8 cellular contexts compared by ENCODE assay signal in genomic region chr17:50508573-50509460, GRCh38. TPM values are rescaled to one million over a fixed set of nuclear protein-coding genes. Genes with fewer than 3 reads are reported as not detected.
A peak's percentile ranks its signal among the peaks of the same experiment; 100 is the strongest.
DNase-seq lines count a peak whose midpoint lies in the region; ATAC-seq, FAIRE-seq and TF ChIP-seq lines count a peak whose summit lies in the region.

No MANE protein-coding gene starts in this region.

- H3K79me2 ChIP-seq in GM12878 (ENCODE audit: control insufficient read depth, insufficient read depth, low read length) = peaks cover 3% of the 10 kb centered on the region; the same call in 1 of the 2 replicates

- SMC1A ChIA-PET in GM12878 (lab: Charles Lee; ENCODE audit: uncharacterized antibody, unreplicated experiment) = interaction anchor here (1.5 kb wide), 1 partner anchor 8 kb away, joined by 5 read pairs; no protein-coding TSS in a partner anchor

- no peak for DNase-seq in T-helper 2 cell treated with Interferon-gamma antibody and Interleukin-4, amounts not matched to agents 5 μg/mL and 100 μg/mL, for 36 hours (ENCODE audit: low spot score)
- DNase-seq in T-helper 2 cell (no peak), GM12878 (ENCODE audit: low read depth, low spot score) (no peak), right lobe of liver (no peak), testis (no peak), RKO (ENCODE audit: low spot score) (no peak), GDM1 (lab: John Stamatoyannopoulos, UW) (no peak)

- BruUV-seq in GM12878 (replicated peaks; lab: Mats Ljungman, UMichigan) = TSS peak; percentile 60

- TF ChIP-seq POLR2A in GM12878 (IDR thresholded peaks at IDR 0.05; ENCODE audit: low read depth, low read length) (no peak), right lobe of liver (IDR thresholded peaks at IDR 0.05) (no peak), testis (IDR thresholded peaks at IDR 0.05) (no peak)

- peak overlapping the region; percentile 73 for H3K9ac ChIP-seq in GM12878 (ENCODE audit: control insufficient read depth, insufficient read depth, low read length)

- in situ Hi-C loops in GM12878 (cut with MboI) = no loop called here

- H3K36me3 Mint-ChIP-seq in T-helper 2 cell treated with Interferon-gamma antibody and Interleukin-4, amounts not matched to agents 5 μg/mL and 100 μg/mL, for 36 hours (ENCODE audit: low read depth) = peaks cover 3% of the 10 kb centered on the region

- peak overlapping the region; percentile 89 for H2AFZ ChIP-seq in GM12878 (ENCODE audit: control insufficient read depth, low read depth, low read length)

- FAIRE-seq in GM12878 (lab: Jason Lieb, UNC) = no peak

- RAD21 ChIA-PET in GM12878 (lab: Charles Lee; ENCODE audit: unreplicated experiment) = interaction anchor here (0.6 kb wide), 1 partner anchor 519 kb away, joined by 3 read pairs; no protein-coding TSS in a partner anchor

- H4K20me1 ChIP-seq in GM12878 (ENCODE audit: control insufficient read depth, insufficient read depth) = no peaks in the 10 kb centered on the region

- no peaks in the 10 kb centered on the region for H3K9me3 ChIP-seq in GM12878 (replicated peaks; ENCODE audit: control insufficient read depth, insufficient read depth, low read length)
- no peaks in the 10 kb centered on the region for H3K9me3 ChIP-seq in right lobe of liver
- H3K9me3 ChIP-seq in testis = no peaks in the 10 kb centered on the region

- ATAC-seq in GM12878 = peak; percentile 2; the same call in 2 of the 3 replicates
- peak in 1 of 4 donors; percentile 18 for ATAC-seq in right lobe of liver
- no peak for ATAC-seq in GM18858 (IDR thresholded peaks at IDR 0.05; ENCODE audit: unreplicated experiment)

- peak overlapping the region; percentile 92 for H3K27ac Mint-ChIP-seq in T-helper 2 cell treated with Interferon-gamma antibody and Interleukin-4, amounts not matched to agents 5 μg/mL and 100 μg/mL, for 36 hours

- H3K4me3 Mint-ChIP-seq in T-helper 2 cell treated with Interferon-gamma antibody and Interleukin-4, amounts not matched to agents 5 μg/mL and 100 μg/mL, for 36 hours = peak overlapping the region; percentile 95

- H3K9me3 Mint-ChIP-seq in T-helper 2 cell treated with Interferon-gamma antibody and Interleukin-4, amounts not matched to agents 5 μg/mL and 100 μg/mL, for 36 hours = no peaks in the 10 kb centered on the region

- H3K4me1 Mint-ChIP-seq in T-helper 2 cell treated with Interferon-gamma antibody and Interleukin-4, amounts not matched to agents 5 μg/mL and 100 μg/mL, for 36 hours (ENCODE audit: low read depth) = peaks cover 49% of the 10 kb centered on the region

- H3K27me3 ChIP-seq in GM12878 (replicated peaks in 1 of 2; ENCODE audit: control insufficient read depth in 2 of 2, insufficient read depth in 2 of 2, low read length in 1 of 2) (no peaks in the 10 kb centered on the region), right lobe of liver (no peaks in the 10 kb centered on the region), testis (no peaks in the 10 kb centered on the region)

- TF ChIP-seq RAD21 in GM12878 (IDR thresholded peaks at IDR 0.05; ENCODE audit: insufficient read depth, low read depth, low read length) = no peak

- H3K36me3 ChIP-seq in GM12878 (ENCODE audit: control insufficient read depth in 2 of 2, insufficient read depth in 2 of 2, low read length in 1 of 2) = no peaks in the 10 kb centered on the region
- no peaks in the 10 kb centered on the region for H3K36me3 ChIP-seq in right lobe of liver
- H3K36me3 ChIP-seq in testis (ENCODE audit: low read depth, missing control alignments) = no peaks in the 10 kb centered on the region

- H3K27ac ChIP-seq in GM12878 (ENCODE audit: control insufficient read depth, insufficient read depth) (peak overlapping the region; percentile 58), right lobe of liver (no peak overlapping the region), testis (peak overlapping the region; percentile 88 to 94)

- H3K27me3 Mint-ChIP-seq in T-helper 2 cell treated with Interferon-gamma antibody and Interleukin-4, amounts not matched to agents 5 μg/mL and 100 μg/mL, for 36 hours (ENCODE audit: low read depth) = no peaks in the 10 kb centered on the region

- H3K4me1 ChIP-seq in GM12878 (ENCODE audit: control insufficient read depth, insufficient read depth, low read length) (peaks cover 23% of the 10 kb centered on the region), right lobe of liver (peaks cover 0 to 4% (median 0%) of the 10 kb centered on the region in 4 donors), testis (peaks cover 34% of the 10 kb centered on the region)

- H3K4me2 ChIP-seq in GM12878 (ENCODE audit: control insufficient read depth, insufficient read depth) = peak overlapping the region; percentile 98

- TF ChIP-seq EP300 in GM12878 (IDR thresholded peaks at IDR 0.05; ENCODE audit: borderline replicate concordance in 1 of 2, control insufficient read depth in 1 of 2, low read depth in 2 of 2, low read length in 2 of 2) = no peak

- 13% methylated on average over 29 of the region's 32 CpGs for WGBS in GM12878 (ENCODE audit: insufficient coverage, insufficient replicate concordance, low lambda C conversion rate, missing lambda C conversion rate)
- 57% methylated on average over 19 of the region's 32 CpGs for WGBS in right lobe of liver (ENCODE audit: insufficient coverage, low coverage, low lambda C conversion rate, missing lambda C conversion rate)
- WGBS in testis, 2 donors = 38 to 57% methylated on average over 26 to 32 of the region's 32 CpGs

- H3K4me3 ChIP-seq in GM12878 (peak overlapping the region; percentile 74), right lobe of liver (peak overlapping the region; percentile 43 to 57 (median 49)), testis (peak overlapping the region; percentile 66 to 69)

- CTCF ChIA-PET in GM12878 (lab: Yijun Ruan, JAX) = interaction anchor here (1.4 to 5.2 kb wide), 4 partner anchors 8 to 339 kb away, joined by 3 to 25 read pairs (median 11); no protein-coding TSS in a partner anchor

- no peak for TF ChIP-seq CTCF in GM12878 (IDR thresholded peaks at IDR 0.05 in 2 of 3, conservative IDR thresholded peaks at IDR 0.05 in 1 of 3; ENCODE audit: control insufficient read depth in 2 of 3, extremely low read depth in 1 of 3, insufficient read depth in 1 of 3, low read depth in 3 of 3, low read length in 3 of 3)
- no peak for TF ChIP-seq CTCF in right lobe of liver (IDR thresholded peaks at IDR 0.05)
- TF ChIP-seq CTCF in testis (IDR thresholded peaks at IDR 0.05) = no peak

- POLR2A ChIA-PET in GM12878 (lab: Charles Lee) = interaction anchor here (0.6 to 1.4 kb wide), 2 partner anchors 112 to 456 kb away, joined by 3 to 4 read pairs; no protein-coding TSS in a partner anchor

- intact Hi-C loops in GM12878 (cut with micrococcal nuclease; ENCODE audit: unreplicated experiment) (no loop called here), right lobe of liver (cut with DNase I) (no loop called here), testis (cut with DNase I; ENCODE audit: low total_unique reads) (no loop called here)

RNA-seq across cellular contexts. Expression of gene MYCBPAP, which starts 0.6 kb away (rescaled TPM):
- 3.7 TPM in 2 replicates for total RNA-seq in GM12878 (2013; cell fraction: nucleolus; rRNA removed)
- total RNA-seq in GM12878 (2014; rRNA removed) = 1.9 and 2.4 TPM in 2 replicates
- 1.0 and 1.2 TPM in 2 replicates for total RNA-seq in GM12878 (2014; rRNA removed; fragmentation: Illumina TruSeq; extraction: Trizol)
- total RNA-seq in GM12878 (2021) = 2.4 TPM in 2 replicates
- 0.46 TPM for polyA plus RNA-seq in GM12878 (2011; ENCODE audit: low read depth)
- polyA plus RNA-seq in GM12878 (2011; rRNA removed) = 0.58 and 0.92 TPM in 2 replicates
- 0.35 and 0.51 TPM in 2 replicates for polyA plus RNA-seq in GM12878 (2011; cell fraction: cytosol; rRNA removed)
- polyA plus RNA-seq in GM12878 (2011; cell fraction: nucleus; rRNA removed) = 1.6 and 2.5 TPM in 2 replicates
- polyA plus RNA-seq in GM12878 (2012) = 0.85 and 1.00 TPM in 2 replicates
- polyA plus RNA-seq in GM12878 (2014; fragmentation: Illumina TruSeq; extraction: Trizol) = 1.3 and 2.8 TPM in 2 replicates
- polyA plus RNA-seq in GM12878 (2014; fragmentation: Nextera tagmentation; extraction: Ambion mirVana) = under 1 TPM; 0.23 to 0.27 TPM
- 2.3 and 2.7 TPM in 2 replicates for polyA plus RNA-seq in GM12878 (2014; rRNA removed)
- 1 to 10 TPM; 1.7 to 1.8 TPM for polyA plus RNA-seq in GM12878 (2016; fragmentation: Nextera tagmentation; extraction: Ambion mirVana)
- polyA minus RNA-seq in GM12878 (2011; rRNA and poly(A)+ RNA removed) = 0.57 and 0.66 TPM in 2 replicates
- not detected in 2 replicates for polyA minus RNA-seq in GM12878 (2011; cell fraction: cytosol; rRNA and poly(A)+ RNA removed)
- polyA minus RNA-seq in GM12878 (2011; cell fraction: nucleus; rRNA and poly(A)+ RNA removed) = 1.2 and 1.4 TPM in 2 replicates
- under 1 TPM in 1 of 6 experiments, not detected in 5; 0.51 TPM for total RNA-seq in right lobe of liver
- 10 to 100 TPM; 75.9 to 91.7 TPM for total RNA-seq in testis
- 315 TPM for polyA plus RNA-seq in testis (ENCODE audit: insufficient read depth, low read depth, low replicate concordance)

RNA-seq across cellular contexts. Expression of gene EPN3, which starts 23.7 kb away (rescaled TPM):
- total RNA-seq in GM12878 (2013; cell fraction: nucleolus; rRNA removed) = not detected in 2 replicates
- total RNA-seq in GM12878 (2014; rRNA removed) (not detected in 2 replicates), GM12878 (2014; rRNA removed; fragmentation: Illumina TruSeq; extraction: Trizol) (not detected in 2 replicates), GM12878 (2021) (not detected in 2 replicates), right lobe of liver (under 1 TPM in 2 of 6 experiments, not detected in 4; 0.06 to 0.27 TPM), testis (1 to 10 TPM; 4.9 to 6.3 TPM)
- not detected for polyA plus RNA-seq in GM12878 (2011; ENCODE audit: low read depth)
- polyA plus RNA-seq in GM12878 (2011; rRNA removed) (not detected in 2 replicates), GM12878 (2014; fragmentation: Illumina TruSeq; extraction: Trizol) (not detected in 2 replicates), GM12878 (2014; fragmentation: Nextera tagmentation; extraction: Ambion mirVana) (not detected), GM12878 (2014; rRNA removed) (not detected in 2 replicates), GM12878 (2016; fragmentation: Nextera tagmentation; extraction: Ambion mirVana) (under 1 TPM; 0.04 to 0.07 TPM), testis (ENCODE audit: insufficient read depth, low read depth, low replicate concordance) (6.3 TPM)
- not detected in 2 replicates for polyA plus RNA-seq in GM12878 (2011; cell fraction: cytosol; rRNA removed)
- polyA plus RNA-seq in GM12878 (2011; cell fraction: nucleus; rRNA removed) = not detected in 2 replicates
- 0.08 and 0.09 TPM in 2 replicates for polyA plus RNA-seq in GM12878 (2012)
- polyA minus RNA-seq in GM12878 (2011; rRNA and poly(A)+ RNA removed) = not detected in 2 replicates
- not detected in 2 replicates for polyA minus RNA-seq in GM12878 (2011; cell fraction: cytosol; rRNA and poly(A)+ RNA removed)
- polyA minus RNA-seq in GM12878 (2011; cell fraction: nucleus; rRNA and poly(A)+ RNA removed) = 0.10 and 0.12 TPM in 2 replicates

RNA-seq across cellular contexts. Expression of gene RSAD1, which starts 30.2 kb away (rescaled TPM):
- 52.3 and 57.1 TPM in 2 replicates for total RNA-seq in GM12878 (2013; cell fraction: nucleolus; rRNA removed)
- total RNA-seq in GM12878 (2014; rRNA removed) (16.4 and 22.0 TPM in 2 replicates), GM12878 (2014; rRNA removed; fragmentation: Illumina TruSeq; extraction: Trizol) (14.3 and 15.0 TPM in 2 replicates), GM12878 (2021) (24.2 and 26.5 TPM in 2 replicates), right lobe of liver (10 to 100 TPM; 17.9 to 26.6 (median 23.4) TPM), testis (10 to 100 TPM; 35.7 to 38.0 TPM)
- 11.1 TPM for polyA plus RNA-seq in GM12878 (2011; ENCODE audit: low read depth)
- polyA plus RNA-seq in GM12878 (2011; rRNA removed) (26.2 and 28.1 TPM in 2 replicates), GM12878 (2014; fragmentation: Illumina TruSeq; extraction: Trizol) (11.2 and 12.3 TPM in 2 replicates), GM12878 (2014; fragmentation: Nextera tagmentation; extraction: Ambion mirVana) (1 to 10 TPM; 2.5 to 6.2 TPM), GM12878 (2014; rRNA removed) (26.7 and 27.6 TPM in 2 replicates), GM12878 (2016; fragmentation: Nextera tagmentation; extraction: Ambion mirVana) (10 to 100 TPM; 23.1 to 28.1 TPM), testis (ENCODE audit: insufficient read depth, low read depth, low replicate concordance) (25.3 TPM)
- 23.3 and 32.5 TPM in 2 replicates for polyA plus RNA-seq in GM12878 (2011; cell fraction: cytosol; rRNA removed)
- 92.4 and 125 TPM in 2 replicates for polyA plus RNA-seq in GM12878 (2011; cell fraction: nucleus; rRNA removed)
- polyA plus RNA-seq in GM12878 (2012) = 13.2 and 16.5 TPM in 2 replicates
- polyA minus RNA-seq in GM12878 (2011; rRNA and poly(A)+ RNA removed) = 20.1 and 27.7 TPM in 2 replicates
- 10.9 and 12.3 TPM in 2 replicates for polyA minus RNA-seq in GM12878 (2011; cell fraction: cytosol; rRNA and poly(A)+ RNA removed)
- polyA minus RNA-seq in GM12878 (2011; cell fraction: nucleus; rRNA and poly(A)+ RNA removed) = 40.9 and 54.9 TPM in 2 replicates

RNA-seq across cellular contexts. Expression of gene SPATA20, which starts 38.2 kb away (rescaled TPM):
- 91.7 and 104 TPM in 2 replicates for total RNA-seq in GM12878 (2013; cell fraction: nucleolus; rRNA removed)
- total RNA-seq in GM12878 (2014; rRNA removed) (41.7 and 45.3 TPM in 2 replicates), GM12878 (2014; rRNA removed; fragmentation: Illumina TruSeq; extraction: Trizol) (18.9 and 21.0 TPM in 2 replicates), GM12878 (2021) (39.9 and 40.4 TPM in 2 replicates), right lobe of liver (100 to 1,000 TPM in 1 of 6 experiments, 10 to 100 TPM in 5; 29.6 to 203 (median 34.2) TPM), testis (100 to 1,000 TPM; 207 to 338 TPM)
- polyA plus RNA-seq in GM12878 (2011; ENCODE audit: low read depth) = 13.9 TPM
- polyA plus RNA-seq in GM12878 (2011; rRNA removed) (12.1 and 23.1 TPM in 2 replicates), GM12878 (2014; fragmentation: Illumina TruSeq; extraction: Trizol) (8.7 and 17.3 TPM in 2 replicates), GM12878 (2014; fragmentation: Nextera tagmentation; extraction: Ambion mirVana) (1 to 10 TPM; 2.1 to 3.9 TPM), GM12878 (2014; rRNA removed) (54.8 and 69.8 TPM in 2 replicates), GM12878 (2016; fragmentation: Nextera tagmentation; extraction: Ambion mirVana) (10 to 100 TPM; 30.1 to 30.8 TPM), testis (ENCODE audit: insufficient read depth, low read depth, low replicate concordance) (264 TPM)
- 32.8 and 42.3 TPM in 2 replicates for polyA plus RNA-seq in GM12878 (2011; cell fraction: cytosol; rRNA removed)
- 218 and 263 TPM in 2 replicates for polyA plus RNA-seq in GM12878 (2011; cell fraction: nucleus; rRNA removed)
- 31.9 and 38.6 TPM in 2 replicates for polyA plus RNA-seq in GM12878 (2012)
- 16.5 and 32.9 TPM in 2 replicates for polyA minus RNA-seq in GM12878 (2011; rRNA and poly(A)+ RNA removed)
- polyA minus RNA-seq in GM12878 (2011; cell fraction: cytosol; rRNA and poly(A)+ RNA removed) = 9.1 and 11.6 TPM in 2 replicates
- polyA minus RNA-seq in GM12878 (2011; cell fraction: nucleus; rRNA and poly(A)+ RNA removed) = 52.7 and 79.3 TPM in 2 replicates

RNA-seq across cellular contexts. Expression of gene CHAD, which starts 40.1 kb away (rescaled TPM):
- total RNA-seq in GM12878 (2013; cell fraction: nucleolus; rRNA removed) = not detected in 2 replicates
- total RNA-seq in GM12878 (2014; rRNA removed) = not detected in 2 replicates
- total RNA-seq in GM12878 (2014; rRNA removed; fragmentation: Illumina TruSeq; extraction: Trizol) = not detected in 2 replicates
- total RNA-seq in GM12878 (2021) = not detected in 2 replicates
- not detected for polyA plus RNA-seq in GM12878 (2011; ENCODE audit: low read depth)
- not detected in 2 replicates for polyA plus RNA-seq in GM12878 (2011; rRNA removed)
- not detected in 2 replicates for polyA plus RNA-seq in GM12878 (2011; cell fraction: cytosol; rRNA removed)
- not detected in 2 replicates for polyA plus RNA-seq in GM12878 (2011; cell fraction: nucleus; rRNA removed)
- 0.37 and 0.39 TPM in 2 replicates for polyA plus RNA-seq in GM12878 (2012)
- not detected in 2 replicates for polyA plus RNA-seq in GM12878 (2014; fragmentation: Illumina TruSeq; extraction: Trizol)
- polyA plus RNA-seq in GM12878 (2014; fragmentation: Nextera tagmentation; extraction: Ambion mirVana) = not detected
- polyA plus RNA-seq in GM12878 (2014; rRNA removed) = not detected in 2 replicates
- polyA plus RNA-seq in GM12878 (2016; fragmentation: Nextera tagmentation; extraction: Ambion mirVana) = under 1 TPM in 1 of 2 experiments, not detected in 1; 0.06 TPM
- not detected in 2 replicates for polyA minus RNA-seq in GM12878 (2011; rRNA and poly(A)+ RNA removed)
- not detected in 2 replicates for polyA minus RNA-seq in GM12878 (2011; cell fraction: cytosol; rRNA and poly(A)+ RNA removed)
- polyA minus RNA-seq in GM12878 (2011; cell fraction: nucleus; rRNA and poly(A)+ RNA removed) = not detected in 2 replicates
- 10 to 100 TPM in 2 of 6 experiments, 1 to 10 TPM in 4; 1.0 to 11.3 (median 3.8) TPM for total RNA-seq in right lobe of liver
- under 1 TPM; 0.79 to 0.81 TPM for total RNA-seq in testis
- polyA plus RNA-seq in testis (ENCODE audit: insufficient read depth, low read depth, low replicate concordance) = 2.9 TPM

Comparison
In these comparisons a context has a peak if more than half of its experiments do, and no peak if none do; other contexts are left out.
1. H3K27ac ChIP-seq: peak in GM12878 (single experiment) and testis (2 of 2); none in right lobe of liver (0 of 3).
2. RNA of gene MYCBPAP, which starts 0.6 kb away (total RNA-seq): 75.9 to 91.7 TPM in testis; 1.0 to 3.7 TPM in GM12878 and 0.51 TPM in right lobe of liver; every median in the first group is over 10 times any median in the second.
3. RNA of gene EPN3, which starts 23.7 kb away (total RNA-seq): 4.9 to 6.3 TPM in testis; 0.06 to 0.27 TPM in right lobe of liver and not detected in GM12878; every median in the first group is over 4 times any median in the second.
4. Peak in every context shown above with its lines, with median percentiles within 50 percentile points of each other: H3K4me3 ChIP-seq.